8 cellular contexts compared by ENCODE assay signal in the genomic region with DNA sequence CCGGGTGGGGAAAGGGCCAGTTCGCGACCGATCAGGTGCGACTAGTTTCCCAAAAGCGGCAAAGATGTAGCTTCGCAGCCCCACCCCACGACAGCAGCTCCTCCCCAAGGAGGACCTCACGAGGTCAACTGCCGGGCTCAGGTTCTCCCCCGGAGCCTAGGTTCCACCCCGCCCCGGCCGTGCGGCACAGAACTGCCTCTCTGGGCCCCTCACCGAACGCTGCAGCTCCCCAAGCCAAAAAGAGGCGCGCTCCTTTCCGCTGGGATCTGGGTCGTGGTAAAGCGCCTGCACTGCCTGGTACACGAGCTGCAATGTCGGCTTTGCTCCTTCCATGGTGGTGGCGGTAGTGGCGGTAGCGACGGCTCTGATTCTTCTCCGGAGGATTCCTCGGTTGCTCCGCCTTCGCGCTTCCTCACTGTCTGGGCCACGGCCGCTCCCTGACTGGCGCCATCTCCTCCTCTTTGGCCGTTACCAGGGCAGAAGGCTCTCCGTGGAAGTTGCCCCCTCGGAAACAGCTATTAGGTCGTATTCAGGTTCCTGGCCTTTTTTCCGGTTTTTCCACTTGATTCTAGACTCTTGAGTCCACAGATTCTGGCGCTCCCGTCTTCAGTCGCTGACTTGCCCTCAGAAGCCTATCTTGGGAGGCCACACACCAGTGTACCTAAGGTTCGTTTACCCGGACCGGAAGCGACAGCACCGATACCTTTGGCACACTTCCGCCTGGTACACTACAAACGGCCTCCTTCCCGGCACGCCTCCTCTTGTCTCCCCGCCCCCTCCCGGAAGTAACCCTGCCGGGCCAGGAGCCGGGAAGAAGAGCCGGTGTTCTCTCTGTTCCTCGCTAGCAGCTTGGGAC. TPM values are rescaled to one million over a fixed set of nuclear protein-coding genes. Genes with fewer than 3 reads are reported as not detected.
DNase-seq lines count a peak whose midpoint lies in the region; TF ChIP-seq lines count a peak whose summit lies in the region.

A gene (minus strand): TSS at position 674 of the 856 bp plus-strand sequence. CDS start 341 bp downstream, at position 333.

- peaks cover 36% of the 10 kb centered on the region for H3K4me1 ChIP-seq in suprapubic skin

- no peaks in the 10 kb centered on the region for H3K36me3 ChIP-seq in suprapubic skin

- peak within 1 kb of the TSS; percentile 99 for H3K27ac ChIP-seq in suprapubic skin

- peak within 1 kb of the TSS; percentile 99 for H3K27ac Mint-ChIP-seq in activated naive CD4-positive, alpha-beta T cell treated with anti-CD3 and anti-CD28 coated beads, Interleukin-2, amount 10 ng/mL, durations not matched to agents 7 days and 5 days

- no peaks in the 10 kb centered on the region for H3K27me3 ChIP-seq in suprapubic skin

- TF ChIP-seq EP300 in suprapubic skin (IDR thresholded peaks at IDR 0.05) = no peak

- H3K27me3 Mint-ChIP-seq in activated naive CD4-positive, alpha-beta T cell treated with anti-CD3 and anti-CD28 coated beads, Interleukin-2, amount 10 ng/mL, durations not matched to agents 7 days and 5 days = peaks cover 11% of the 10 kb centered on the region

- H3K4me3 Mint-ChIP-seq in activated naive CD4-positive, alpha-beta T cell treated with anti-CD3 and anti-CD28 coated beads, Interleukin-2, amount 10 ng/mL, durations not matched to agents 7 days and 5 days = peak within 1 kb of the TSS; percentile 85

- DNase-seq in GM04503 (ENCODE audit: low read depth) = peak; percentile 63
- peak; percentile 95 for DNase-seq in HEK293T (ENCODE audit: extremely low spot score)
- DNase-seq in NAMALWA (ENCODE audit: low spot score) = peak; percentile 97
- DNase-seq in SK-N-DZ (ENCODE audit: low spot score) = peak; percentile 95
- peak; percentile 94 for DNase-seq in activated naive CD4-positive, alpha-beta T cell treated with anti-CD3 and anti-CD28 coated beads, Interleukin-2, amount 10 ng/mL, durations not matched to agents 7 days and 5 days
- peak; percentile 93 for DNase-seq in globus pallidus (ENCODE audit: low spot score)
- DNase-seq in nucleus accumbens (lab: John Stamatoyannopoulos, UW) = peak; percentile 56 to 96 (median 89)
- peak; percentile 96 to 97 for DNase-seq in suprapubic skin (ENCODE audit: low spot score in 2 of 2)

- peaks cover 13% of the 10 kb centered on the region for H3K36me3 Mint-ChIP-seq in activated naive CD4-positive, alpha-beta T cell treated with anti-CD3 and anti-CD28 coated beads, Interleukin-2, amount 10 ng/mL, durations not matched to agents 7 days and 5 days

- H3K9me3 Mint-ChIP-seq in activated naive CD4-positive, alpha-beta T cell treated with anti-CD3 and anti-CD28 coated beads, Interleukin-2, amount 10 ng/mL, durations not matched to agents 7 days and 5 days = no peaks in the 10 kb centered on the region

- peak; percentile 5 to 84 for TF ChIP-seq POLR2A in suprapubic skin (IDR thresholded peaks at IDR 0.05)

- H3K4me3 ChIP-seq in suprapubic skin = peak within 1 kb of the TSS; percentile 91

- WGBS in suprapubic skin = under 1% methylated on average over 58 of the region's 59 CpGs

- peaks cover 37% of the 10 kb centered on the region for H3K4me1 Mint-ChIP-seq in activated naive CD4-positive, alpha-beta T cell treated with anti-CD3 and anti-CD28 coated beads, Interleukin-2, amount 10 ng/mL, durations not matched to agents 7 days and 5 days

- no peaks in the 10 kb centered on the region for H3K9me3 ChIP-seq in suprapubic skin

- CTCF ChIA-PET in HEK293T (lab: Yijun Ruan, JAX) = interaction anchor here (1.4 kb wide), 1 partner anchor 11 kb away, joined by 7 read pairs; no protein-coding TSS in a partner anchor
- CTCF ChIA-PET in activated naive CD4-positive, alpha-beta T cell treated with anti-CD3 and anti-CD28 coated beads, Interleukin-2, amount 10 ng/mL, durations not matched to agents 7 days and 5 days (lab: Charles Lee) = interaction anchor here (0.7 to 2.3 kb wide), 7 partner anchors 31 to 171 kb away, joined by 3 to 8 read pairs (median 3); no protein-coding TSS in a partner anchor

- no peak for TF ChIP-seq CTCF in suprapubic skin (IDR thresholded peaks at IDR 0.05)

- POLR2A ChIA-PET in HEK293T (lab: Yijun Ruan, JAX) = interaction anchor here (0.6 to 2.3 kb wide), 22 partner anchors 10 to 192 kb away, joined by 3 to 73 read pairs (median 4); a partner anchor contains a TSS

TF ChIP-seq in HEK293T, 16 proteins besides CTCF, POLR2A, EP300 and RAD21:
- TF ChIP-seq HDGF (IDR thresholded peaks at IDR 0.05; ENCODE audit: borderline replicate concordance) = no peak
- TF ChIP-seq FOXA1 (IDR thresholded peaks at IDR 0.05) = no peak
- no peak for TF ChIP-seq SUZ12 (IDR thresholded peaks at IDR 0.05)
- peak; percentile 95 for TF ChIP-seq NFRKB (IDR thresholded peaks at IDR 0.05)
- TF ChIP-seq ELF4 (IDR thresholded peaks at IDR 0.05) = peak; percentile 88
- TF ChIP-seq LEF1 (IDR thresholded peaks at IDR 0.05; ENCODE audit: borderline replicate concordance) = no peak
- TF ChIP-seq CTBP1 (IDR thresholded peaks at IDR 0.05; ENCODE audit: borderline replicate concordance) = peak; percentile 89
- TF ChIP-seq FOXK2 (IDR thresholded peaks at IDR 0.05) = no peak
- TF ChIP-seq TARDBP (IDR thresholded peaks at IDR 0.05) = no peak
- TF ChIP-seq BHLHE40 (IDR thresholded peaks at IDR 0.05; ENCODE audit: borderline replicate concordance) = no peak
- TF ChIP-seq ARNT (IDR thresholded peaks at IDR 0.05) = no peak; the same call in 1 of the 2 replicates
- TF ChIP-seq SP1 (IDR thresholded peaks at IDR 0.05) = no peak
- peak; percentile 50 for TF ChIP-seq L3MBTL2 (conservative IDR thresholded peaks at IDR 0.05)
- TF ChIP-seq FOXM1 (IDR thresholded peaks at IDR 0.05; ENCODE audit: borderline replicate concordance) = 0 out of 2 replicates have a peak, but pooled peaks have one; percentile 14
- TF ChIP-seq ZNF384 (IDR thresholded peaks at IDR 0.05) = no peak
- TF ChIP-seq, protein P1, sequence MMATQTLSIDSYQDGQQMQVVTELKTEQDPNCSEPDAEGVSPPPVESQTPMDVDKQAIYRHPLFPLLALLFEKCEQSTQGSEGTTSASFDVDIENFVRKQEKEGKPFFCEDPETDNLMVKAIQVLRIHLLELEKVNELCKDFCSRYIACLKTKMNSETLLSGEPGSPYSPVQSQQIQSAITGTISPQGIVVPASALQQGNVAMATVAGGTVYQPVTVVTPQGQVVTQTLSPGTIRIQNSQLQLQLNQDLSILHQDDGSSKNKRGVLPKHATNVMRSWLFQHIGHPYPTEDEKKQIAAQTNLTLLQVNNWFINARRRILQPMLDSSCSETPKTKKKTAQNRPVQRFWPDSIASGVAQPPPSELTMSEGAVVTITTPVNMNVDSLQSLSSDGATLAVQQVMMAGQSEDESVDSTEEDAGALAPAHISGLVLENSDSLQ (IDR thresholded peaks at IDR 0.05) = peak; percentile 49; the same call in 1 of the 2 replicates

RNA-seq across cellular contexts. Expression of the gene that starts here (rescaled TPM):
- polyA plus RNA-seq in SK-N-DZ (2014; cell fraction: cytosol; rRNA removed) = 30.8 and 38.3 TPM in 2 replicates
- polyA plus RNA-seq in SK-N-DZ (2014; cell fraction: nucleus; rRNA removed) = 23.2 and 28.1 TPM in 2 replicates
- total RNA-seq in suprapubic skin = 10 to 100 TPM; 30.8 to 43.4 (median 34.4) TPM

Comparison
In these comparisons a context has a peak if more than half of its experiments do, and no peak if none do; other contexts are left out.
1. Peak in every context shown above with its lines: DNase-seq, H3K4me3 ChIP-seq and H3K27ac ChIP-seq.